Comparison of ENCODE assay signal across 23 cellular contexts in genomic region chr3:63875510-63875909, GRCh38. TPM values are rescaled to one million over a fixed set of nuclear protein-coding genes. Genes with fewer than 3 reads are reported as not detected.
"Had no signal": no experiment of that assay in that cellular context is flagged by ENCODE, and none has a peak within 500 bp of the region (broad histone marks: within the 10 kb centered on the region; RNA-seq: fewer than 3 reads in every experiment).

No MANE protein-coding gene starts in this region.

- DNase-seq: activated CD4-positive, alpha-beta memory T cell treated with anti-CD3 and anti-CD28 coated beads for 36 hours; activated CD4-positive, CD25-positive, alpha-beta regulatory T cell treated with anti-CD3 and anti-CD28 coated beads, Interleukin-2, amount 50 U/mL, for 72 hours; activated effector memory CD4-positive, alpha-beta T cell treated with anti-CD3 and anti-CD28 coated beads, Interleukin-2, amount 50 U/mL, for 16 hours; activated naive CD8-positive, alpha-beta T cell treated with anti-CD3 and anti-CD28 coated beads for 36 hours; activated T-cell treated with anti-CD3 and anti-CD28 coated beads, Interleukin-2, amount 50 U/mL, for 4 hours; anterior cingulate cortex; glutamatergic neuron; left colon; naive B cell; nucleus accumbens; sigmoid colon; stimulated activated CD4-positive, alpha-beta T cell treated with anti-CD3 and anti-CD28 coated beads, Interleukin-2, amount 100 ng/mL, for 24 hours; stimulated activated naive CD4-positive, alpha-beta T cell; substantia nigra; T-helper 2 cell; upper lobe of right lung had no signal

- ATAC-seq: activated T-cell treated with anti-CD3 and anti-CD28 coated beads, Interleukin-2, amount 50 U/mL, for 4 hours; esophagus mucosa had no signal

- H3K4me3 Mint-ChIP-seq: activated CD4-positive, alpha-beta memory T cell treated with anti-CD3 and anti-CD28 coated beads for 36 hours; activated naive CD8-positive, alpha-beta T cell treated with anti-CD3 and anti-CD28 coated beads for 36 hours; activated T-cell treated with anti-CD3 and anti-CD28 coated beads, Interleukin-2, amount 50 U/mL, for 4 hours; naive B cell had no signal

- H3K27ac Mint-ChIP-seq: activated CD4-positive, alpha-beta memory T cell treated with anti-CD3 and anti-CD28 coated beads for 36 hours; activated naive CD8-positive, alpha-beta T cell treated with anti-CD3 and anti-CD28 coated beads for 36 hours had no signal

- H3K9me3 Mint-ChIP-seq: activated CD4-positive, alpha-beta memory T cell treated with anti-CD3 and anti-CD28 coated beads for 36 hours; activated naive CD8-positive, alpha-beta T cell treated with anti-CD3 and anti-CD28 coated beads for 36 hours; activated T-cell treated with anti-CD3 and anti-CD28 coated beads, Interleukin-2, amount 50 U/mL, for 4 hours; naive B cell had no signal

- H3K36me3 Mint-ChIP-seq: activated CD4-positive, alpha-beta memory T cell treated with anti-CD3 and anti-CD28 coated beads for 36 hours; naive B cell had no signal

- H3K27me3 Mint-ChIP-seq: activated CD4-positive, alpha-beta memory T cell treated with anti-CD3 and anti-CD28 coated beads for 36 hours; activated naive CD8-positive, alpha-beta T cell treated with anti-CD3 and anti-CD28 coated beads for 36 hours; naive B cell had no signal

- H3K9me3 ChIP-seq: sigmoid colon, upper lobe of right lung had no signal

RNA-seq across cellular contexts. Expression of gene SCAANT1, which starts 36.7 kb away (rescaled TPM):
- total RNA-seq: activated CD4-positive, alpha-beta memory T cell treated with anti-CD3 and anti-CD28 coated beads for 36 hours; activated naive CD8-positive, alpha-beta T cell treated with anti-CD3 and anti-CD28 coated beads for 36 hours; activated T-cell treated with anti-CD3 and anti-CD28 coated beads, Interleukin-2, amount 50 U/mL, for 4 hours; bronchial epithelial cell; chondrocyte; dermis microvascular lymphatic vessel endothelial cell; esophagus mucosa; fibroblast of villous mesenchyme; left colon; lung; pulmonary artery endothelial cell; sigmoid colon; upper lobe of right lung had no signal

RNA-seq across cellular contexts. Expression of gene C3orf49, which starts 56.4 kb away (rescaled TPM):
- total RNA-seq: activated CD4-positive, alpha-beta memory T cell treated with anti-CD3 and anti-CD28 coated beads for 36 hours; activated naive CD8-positive, alpha-beta T cell treated with anti-CD3 and anti-CD28 coated beads for 36 hours; activated T-cell treated with anti-CD3 and anti-CD28 coated beads, Interleukin-2, amount 50 U/mL, for 4 hours; bronchial epithelial cell; chondrocyte; dermis microvascular lymphatic vessel endothelial cell; esophagus mucosa; fibroblast of villous mesenchyme; left colon; lung; pulmonary artery endothelial cell; sigmoid colon; upper lobe of right lung had no signal
